17 cellular contexts compared by ENCODE assay signal in the genomic region with DNA sequence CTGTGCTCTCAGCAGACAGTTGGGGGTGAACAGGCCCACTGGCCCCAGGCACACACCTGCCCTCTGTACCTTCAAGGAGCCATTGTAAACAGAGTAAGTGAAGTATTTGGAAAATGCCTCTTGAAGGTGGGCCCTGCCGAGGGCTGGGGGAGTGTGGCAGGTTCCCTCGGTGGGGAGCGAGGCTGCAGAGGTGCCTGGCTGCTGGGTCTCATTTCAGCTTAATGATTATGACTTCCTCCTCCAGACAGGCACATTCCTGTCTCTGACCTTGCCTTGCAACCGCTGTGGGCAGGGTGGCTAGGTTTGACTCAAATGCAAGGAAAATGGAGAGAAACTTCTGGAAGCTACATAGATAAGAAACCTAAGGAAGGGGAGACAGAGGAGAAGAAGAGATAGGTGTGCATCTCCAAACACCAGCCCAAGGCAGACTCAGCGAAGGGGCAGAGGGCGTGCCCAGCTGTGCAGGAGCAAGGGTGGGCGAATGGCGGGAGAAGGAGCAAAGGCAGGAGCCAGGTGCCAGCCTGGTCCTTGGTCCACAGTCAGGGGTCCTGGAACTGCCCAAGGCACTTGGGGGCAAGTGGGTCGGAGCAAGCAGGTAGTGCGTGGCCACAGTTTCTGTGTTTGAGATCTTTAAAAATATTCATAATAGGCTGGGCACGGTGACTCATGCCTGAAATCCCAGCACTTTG. TPM values are rescaled to one million over a fixed set of nuclear protein-coding genes. Genes with fewer than 3 reads are reported as not detected.
DNase-seq lines count a peak whose midpoint lies in the region; ATAC-seq and TF ChIP-seq lines count a peak whose summit lies in the region.
"Had no signal": no experiment of that assay in that cellular context is flagged by ENCODE, and none has a peak within 500 bp of the region (broad histone marks: within the 10 kb centered on the region; RNA-seq: fewer than 3 reads in every experiment).

No MANE protein-coding gene starts in this region.

- H3K4me1 Mint-ChIP-seq in CD8-positive, alpha-beta memory T cell: peaks cover 5 to 8% (median 5%) of the 10 kb centered on the region in 3 donors
- peaks cover 0 to 6% (median 3%) of the 10 kb centered on the region in 3 donors for H3K4me1 Mint-ChIP-seq in IgD-negative memory B cell
- peaks cover 5% of the 10 kb centered on the region for H3K4me1 Mint-ChIP-seq in neural crest cell
- H3K4me1 Mint-ChIP-seq in activated CD4-positive, alpha-beta T cell treated with anti-CD3 and anti-CD28 coated beads for 36 hours: peaks cover 3% of the 10 kb centered on the region
- no peaks in the 10 kb centered on the region for H3K4me1 Mint-ChIP-seq in activated T-helper 1 cell treated with anti-CD3 and anti-CD28 coated beads, Interleukin-12 subunit alpha, Interleukin-12 subunit beta, Interleukin-2, Interleukin-4 antibody, amounts not matched to agents 30 ng/mL and 10 ng/mL and 1 ng/mL, durations not matched to agents 14 hours and 24 hours and 36 hours (ENCODE audit: low read depth)
- H3K4me1 Mint-ChIP-seq: B cell had no signal

- H3K27ac ChIP-seq in CD8-positive, alpha-beta memory T cell (ENCODE audit: low read depth, low read length): peak overlapping the region; percentile 9
- H3K27ac ChIP-seq in esophagus squamous epithelium: peak overlapping the region in 3 of 4 donors; percentile 58 to 79 (median 69)
- no peak overlapping the region for H3K27ac ChIP-seq in spleen
- H3K27ac ChIP-seq: SJCRH30 had no signal

- no peaks in the 10 kb centered on the region for H3K36me3 ChIP-seq in CD8-positive, alpha-beta memory T cell (ENCODE audit: insufficient read depth, low read length)
- H3K36me3 ChIP-seq in esophagus squamous epithelium (peaks cover 0 to 51% (median 0%) of the 10 kb centered on the region in 3 donors), spleen (peaks cover 0 to 69% (median 0%) of the 10 kb centered on the region in 6 donors)
- H3K36me3 ChIP-seq: SJCRH30 had no signal

- 74 to 87% methylated on average over 6 to 11 of the region's 11 CpGs for WGBS in esophagus squamous epithelium, 2 donors
- 84 to 89% (median 85%) methylated on average over 11 of the region's 11 CpGs for WGBS in spleen, 5 donors

- H3K4me1 ChIP-seq in CD8-positive, alpha-beta memory T cell (ENCODE audit: insufficient read depth, low read length): no peaks in the 10 kb centered on the region
- H3K4me1 ChIP-seq in esophagus squamous epithelium: peaks cover 7 to 44% (median 27%) of the 10 kb centered on the region in 3 donors
- peaks cover 0 to 12% (median 0%) of the 10 kb centered on the region in 6 donors for H3K4me1 ChIP-seq in spleen

- H3K27ac Mint-ChIP-seq in CD8-positive, alpha-beta memory T cell: peak overlapping the region in 4 of 8 donors; percentile 48 to 83 (median 70)
- H3K27ac Mint-ChIP-seq in IgD-negative memory B cell (peak overlapping the region in 2 of 3 donors; percentile 59 to 80), neural crest cell (ENCODE audit: unreplicated experiment) (peak overlapping the region; percentile 32)
- no peak overlapping the region for H3K27ac Mint-ChIP-seq in activated CD4-positive, alpha-beta T cell treated with anti-CD3 and anti-CD28 coated beads for 36 hours
- H3K27ac Mint-ChIP-seq in activated T-helper 1 cell treated with anti-CD3 and anti-CD28 coated beads, Interleukin-12 subunit alpha, Interleukin-12 subunit beta, Interleukin-2, Interleukin-4 antibody, amounts not matched to agents 30 ng/mL and 10 ng/mL and 1 ng/mL, durations not matched to agents 14 hours and 24 hours and 36 hours: no peak overlapping the region
- H3K27ac Mint-ChIP-seq: activated CD4-positive, alpha-beta T cell treated with anti-CD3 and anti-CD28 coated beads, Interleukin-2, amount 10 ng/mL, durations not matched to agents 24 days and 14 days; activated T-cell treated with anti-CD3 and anti-CD28 coated beads, Interleukin-2, amount 50 U/mL, for 72 hours; B cell had no signal

- H3K9me3 Mint-ChIP-seq in CD8-positive, alpha-beta memory T cell: peaks cover 0 to 1% (median 0%) of the 10 kb centered on the region in 5 donors
- H3K9me3 Mint-ChIP-seq in IgD-negative memory B cell: no peaks in the 10 kb centered on the region
- no peaks in the 10 kb centered on the region for H3K9me3 Mint-ChIP-seq in neural crest cell
- no peaks in the 10 kb centered on the region for H3K9me3 Mint-ChIP-seq in activated CD4-positive, alpha-beta T cell treated with anti-CD3 and anti-CD28 coated beads for 36 hours (ENCODE audit: low read depth)
- H3K9me3 Mint-ChIP-seq in activated T-helper 1 cell treated with anti-CD3 and anti-CD28 coated beads, Interleukin-12 subunit alpha, Interleukin-12 subunit beta, Interleukin-2, Interleukin-4 antibody, amounts not matched to agents 30 ng/mL and 10 ng/mL and 1 ng/mL, durations not matched to agents 14 hours and 24 hours and 36 hours: no peaks in the 10 kb centered on the region
- H3K9me3 Mint-ChIP-seq: activated CD4-positive, alpha-beta T cell treated with anti-CD3 and anti-CD28 coated beads, Interleukin-2, amount 10 ng/mL, durations not matched to agents 24 days and 14 days; activated T-cell treated with anti-CD3 and anti-CD28 coated beads, Interleukin-2, amount 50 U/mL, for 72 hours; naive B cell had no signal

- H3K27me3 Mint-ChIP-seq in CD8-positive, alpha-beta memory T cell: peaks cover 0 to 2% of the 10 kb centered on the region in 2 donors
- H3K27me3 Mint-ChIP-seq in IgD-negative memory B cell (no peaks in the 10 kb centered on the region), neural crest cell (ENCODE audit: low read depth) (no peaks in the 10 kb centered on the region)
- no peaks in the 10 kb centered on the region for H3K27me3 Mint-ChIP-seq in activated CD4-positive, alpha-beta T cell treated with anti-CD3 and anti-CD28 coated beads for 36 hours
- H3K27me3 Mint-ChIP-seq in activated T-helper 1 cell treated with anti-CD3 and anti-CD28 coated beads, Interleukin-12 subunit alpha, Interleukin-12 subunit beta, Interleukin-2, Interleukin-4 antibody, amounts not matched to agents 30 ng/mL and 10 ng/mL and 1 ng/mL, durations not matched to agents 14 hours and 24 hours and 36 hours (ENCODE audit: insufficient read depth): no peaks in the 10 kb centered on the region
- H3K27me3 Mint-ChIP-seq: activated CD4-positive, alpha-beta T cell treated with anti-CD3 and anti-CD28 coated beads, Interleukin-2, amount 10 ng/mL, durations not matched to agents 24 days and 14 days; B cell; naive B cell had no signal

- no peak overlapping the region for H3K4me3 ChIP-seq in CD8-positive, alpha-beta memory T cell (ENCODE audit: low read length)
- no peak overlapping the region for H3K4me3 ChIP-seq in esophagus squamous epithelium
- H3K4me3 ChIP-seq in spleen: no peak overlapping the region
- H3K4me3 ChIP-seq: heart left ventricle, SJCRH30 had no signal

- TF ChIP-seq POLR2A in esophagus squamous epithelium (IDR thresholded peaks at IDR 0.05) (no peak), spleen (IDR thresholded peaks at IDR 0.05) (no peak)

- no peak overlapping the region for H3K4me3 Mint-ChIP-seq in CD8-positive, alpha-beta memory T cell
- H3K4me3 Mint-ChIP-seq in IgD-negative memory B cell (no peak overlapping the region), neural crest cell (no peak overlapping the region)
- no peak overlapping the region for H3K4me3 Mint-ChIP-seq in activated CD4-positive, alpha-beta T cell treated with anti-CD3 and anti-CD28 coated beads for 36 hours
- H3K4me3 Mint-ChIP-seq in activated T-helper 1 cell treated with anti-CD3 and anti-CD28 coated beads, Interleukin-12 subunit alpha, Interleukin-12 subunit beta, Interleukin-2, Interleukin-4 antibody, amounts not matched to agents 30 ng/mL and 10 ng/mL and 1 ng/mL, durations not matched to agents 14 hours and 24 hours and 36 hours: no peak overlapping the region
- H3K4me3 Mint-ChIP-seq: activated CD4-positive, alpha-beta T cell treated with anti-CD3 and anti-CD28 coated beads, Interleukin-2, amount 10 ng/mL, durations not matched to agents 24 days and 14 days; activated T-cell treated with anti-CD3 and anti-CD28 coated beads, Interleukin-2, amount 50 U/mL, for 72 hours; B cell had no signal

- TF ChIP-seq CTCF in esophagus squamous epithelium (IDR thresholded peaks at IDR 0.05) (no peak), neural crest cell (conservative IDR thresholded peaks at IDR 0.05) (no peak), spleen (IDR thresholded peaks at IDR 0.05 in 8 of 11, conservative IDR thresholded peaks at IDR 0.05 in 3 of 11) (no peak)

- intact Hi-C loops in esophagus squamous epithelium (cut with DNase I) (no loop called here), spleen (cut with DNase I; ENCODE audit: low total_unique reads) (no loop called here)
- intact Hi-C loops in activated CD4-positive, alpha-beta T cell treated with anti-CD3 and anti-CD28 coated beads for 36 hours (cut with DNase I, micrococcal nuclease): no loop called here
- intact Hi-C loops in activated T-helper 1 cell treated with anti-CD3 and anti-CD28 coated beads, Interleukin-12 subunit alpha, Interleukin-12 subunit beta, Interleukin-2, Interleukin-4 antibody, amounts not matched to agents 30 ng/mL and 10 ng/mL and 1 ng/mL, durations not matched to agents 14 hours and 24 hours and 36 hours (cut with micrococcal nuclease): no loop called here

- no peak for ATAC-seq in activated CD4-positive, alpha-beta T cell treated with anti-CD3 and anti-CD28 coated beads for 36 hours
- no peak for ATAC-seq in GM21723 (IDR thresholded peaks at IDR 0.05; ENCODE audit: unreplicated experiment)
- ATAC-seq: activated T-cell treated with anti-CD3 and anti-CD28 coated beads, Interleukin-2, amount 50 U/mL, for 72 hours; heart left ventricle had no signal

- H3K9me3 ChIP-seq in CD8-positive, alpha-beta memory T cell (ENCODE audit: low read length): no peaks in the 10 kb centered on the region
- no peaks in the 10 kb centered on the region for H3K9me3 ChIP-seq in esophagus squamous epithelium
- H3K9me3 ChIP-seq in spleen: no peaks in the 10 kb centered on the region
- H3K9me3 ChIP-seq: heart left ventricle, SJCRH30 had no signal

- no peaks in the 10 kb centered on the region for H3K27me3 ChIP-seq in CD8-positive, alpha-beta memory T cell (ENCODE audit: insufficient read depth, low read length, poor library complexity, severe bottlenecking)
- H3K27me3 ChIP-seq in esophagus squamous epithelium (no peaks in the 10 kb centered on the region), spleen (replicated peaks in 1 of 7) (no peaks in the 10 kb centered on the region)
- H3K27me3 ChIP-seq: heart left ventricle, SJCRH30 had no signal

- POLR2A ChIA-PET in CD8-positive, alpha-beta memory T cell (lab: Charles Lee): no interaction called here
- POLR2A ChIA-PET in activated CD4-positive, alpha-beta T cell treated with anti-CD3 and anti-CD28 coated beads for 36 hours (lab: Charles Lee): no interaction called here

- no peak for DNase-seq in CD8-positive, alpha-beta memory T cell
- DNase-seq in esophagus squamous epithelium (lab: John Stamatoyannopoulos, UW) (no peak), neural crest cell (ENCODE audit: low read depth, low spot score) (no peak), spleen (no peak)
- DNase-seq in activated CD4-positive, alpha-beta T cell treated with anti-CD3 and anti-CD28 coated beads for 36 hours: no peak
- DNase-seq in activated T-helper 1 cell treated with anti-CD3 and anti-CD28 coated beads, Interleukin-12 subunit alpha, Interleukin-12 subunit beta, Interleukin-2, Interleukin-4 antibody, amounts not matched to agents 30 ng/mL and 10 ng/mL and 1 ng/mL, durations not matched to agents 14 hours and 24 hours and 36 hours (ENCODE audit: low spot score): no peak
- DNase-seq: activated CD4-positive, alpha-beta T cell treated with anti-CD3 and anti-CD28 coated beads, Interleukin-2, amount 10 ng/mL, durations not matched to agents 24 days and 14 days; activated T-cell treated with anti-CD3 and anti-CD28 coated beads, Interleukin-2, amount 50 U/mL, for 72 hours; cortex of kidney; naive B cell; NCI-H1436; SJCRH30; T-helper 9 cell had no signal

- CTCF ChIA-PET in CD8-positive, alpha-beta memory T cell (lab: Charles Lee): no interaction called here
- CTCF ChIA-PET in activated CD4-positive, alpha-beta T cell treated with anti-CD3 and anti-CD28 coated beads for 36 hours (lab: Charles Lee): no interaction called here

- no peaks in the 10 kb centered on the region for H3K36me3 Mint-ChIP-seq in CD8-positive, alpha-beta memory T cell
- H3K36me3 Mint-ChIP-seq in IgD-negative memory B cell (no peaks in the 10 kb centered on the region), neural crest cell (ENCODE audit: low read depth) (no peaks in the 10 kb centered on the region)
- H3K36me3 Mint-ChIP-seq in activated CD4-positive, alpha-beta T cell treated with anti-CD3 and anti-CD28 coated beads for 36 hours (ENCODE audit: low read depth): no peaks in the 10 kb centered on the region
- H3K36me3 Mint-ChIP-seq in activated T-helper 1 cell treated with anti-CD3 and anti-CD28 coated beads, Interleukin-12 subunit alpha, Interleukin-12 subunit beta, Interleukin-2, Interleukin-4 antibody, amounts not matched to agents 30 ng/mL and 10 ng/mL and 1 ng/mL, durations not matched to agents 14 hours and 24 hours and 36 hours (ENCODE audit: low read depth): peaks cover 3% of the 10 kb centered on the region
- H3K36me3 Mint-ChIP-seq: naive B cell had no signal

RNA-seq across cellular contexts. Expression of a gene that starts 14.0 kb away (rescaled TPM):
- 10 to 100 TPM; 25.3 to 33.0 TPM for total RNA-seq in CD8-positive, alpha-beta memory T cell
- 7.6 TPM for polyA plus RNA-seq in CD8-positive, alpha-beta memory T cell
- polyA plus RNA-seq in IgD-negative memory B cell: 18.4 TPM
- total RNA-seq in esophagus squamous epithelium: 100 to 1,000 TPM in 1 of 4 donors, 10 to 100 TPM in 3; 27.0 to 122 (median 33.3) TPM
- 32.3 and 34.1 TPM in 2 replicates for total RNA-seq in neural crest cell
- 10 to 100 TPM; 25.7 to 40.7 TPM for total RNA-seq in activated CD4-positive, alpha-beta T cell treated with anti-CD3 and anti-CD28 coated beads for 36 hours
- 87.1 and 90.6 TPM in 2 replicates for total RNA-seq in activated T-helper 1 cell treated with anti-CD3 and anti-CD28 coated beads, Interleukin-12 subunit alpha, Interleukin-12 subunit beta, Interleukin-2, Interleukin-4 antibody, amounts not matched to agents 30 ng/mL and 10 ng/mL and 1 ng/mL, durations not matched to agents 14 hours and 24 hours and 36 hours
- 10 to 100 TPM; 20.8 to 46.1 (median 33.1) TPM for total RNA-seq in spleen
- 10 to 100 TPM; 16.0 to 26.3 (median 21.5) TPM for polyA plus RNA-seq in spleen

Comparison
In these comparisons a context has a peak if more than half of its experiments do, and no peak if none do; other contexts are left out.
1. H3K27ac ChIP-seq: peak in CD8-positive, alpha-beta memory T cell (single experiment) and esophagus squamous epithelium (3 of 4); none in spleen (0 of 8).
2. H3K27ac Mint-ChIP-seq: peak in IgD-negative memory B cell (2 of 3) and neural crest cell (single experiment); none in activated CD4-positive, alpha-beta T cell treated with anti-CD3 and anti-CD28 coated beads for 36 hours (single experiment) and activated T-helper 1 cell treated with anti-CD3 and anti-CD28 coated beads, Interleukin-12 subunit alpha, Interleukin-12 subunit beta, Interleukin-2, Interleukin-4 antibody, amounts not matched to agents 30 ng/mL and 10 ng/mL and 1 ng/mL, durations not matched to agents 14 hours and 24 hours and 36 hours (single experiment).